ENCODE assay signal across 8 cellular contexts in the genomic region with DNA sequence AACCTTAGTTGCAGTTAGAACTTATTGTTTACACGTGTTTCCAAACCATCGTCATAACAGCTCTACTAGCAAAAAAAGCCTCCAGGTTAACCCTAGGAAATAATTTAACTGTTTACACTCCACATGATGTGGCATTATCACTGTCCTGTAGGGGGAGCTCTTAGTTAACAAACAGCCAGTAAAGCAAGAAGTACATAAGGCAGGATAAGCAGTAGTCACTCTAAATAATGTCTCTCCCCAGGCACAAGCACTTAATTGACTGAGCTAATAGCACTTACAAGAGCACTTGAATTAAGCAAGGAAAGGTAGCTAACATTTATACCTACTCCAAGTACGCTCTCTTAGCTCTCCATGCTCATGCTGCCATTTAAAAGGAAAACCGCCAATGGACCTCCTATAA.
A peak's percentile ranks its signal among the peaks of the same experiment; 100 is the strongest.
DNase-seq lines count a peak whose midpoint lies in the region; ATAC-seq, FAIRE-seq and TF ChIP-seq lines count a peak whose summit lies in the region.
"Not testable (repeated sequence)": the region's sequence is repeated elsewhere in the genome, so short reads cannot be mapped to it uniquely, and the experiment has no call there.

No MANE protein-coding gene starts in this region.

- not testable (repeated sequence) for H3K9me3 Mint-ChIP-seq in MCF 10A (ENCODE audit: unreplicated experiment)

- H3K4me1 Mint-ChIP-seq in MCF 10A (ENCODE audit: insufficient read depth, unreplicated experiment), result not testable (repeated sequence)

- not testable (repeated sequence) for H3K4me3 ChIP-seq in A549; GM06990 (replicated peaks; ENCODE audit: low read depth, low read length); PC-9; fibroblast of pulmonary artery (replicated peaks; ENCODE audit: low read depth, low read length); right lobe of liver; thoracic aorta

- BruUV-seq in PC-9 (replicated peaks; lab: Mats Ljungman, UMichigan); MCF 10A (replicated peaks; lab: Mats Ljungman, UMichigan): not testable (repeated sequence)

- not testable (repeated sequence) for H2AFZ ChIP-seq in PC-9

- not testable (repeated sequence) for H3K36me3 Mint-ChIP-seq in MCF 10A (ENCODE audit: insufficient read depth, unreplicated experiment)

- 29% methylated on average over 4 of the region's 4 CpGs for WGBS in A549 (ENCODE audit: missing lambda C conversion rate)
- 35% methylated on average over 4 of the region's 4 CpGs for WGBS in right lobe of liver (ENCODE audit: insufficient coverage, low coverage, low lambda C conversion rate, missing lambda C conversion rate)

- TF ChIP-seq EP300 in A549 (IDR thresholded peaks at IDR 0.05), result not testable (repeated sequence)

- intact Hi-C loops in PC-9 (cut with micrococcal nuclease; ENCODE audit: unreplicated experiment); right lobe of liver (cut with DNase I): not testable (repeated sequence)
- intact Hi-C loops in MCF 10A (cut with micrococcal nuclease), result loop anchor here (5.0 to 10.0 kb wide), 2 partner anchors 116 to 209 kb away; no protein-coding TSS in a partner anchor

- H3K4me3 Mint-ChIP-seq in MCF 10A (ENCODE audit: unreplicated experiment), result not testable (repeated sequence)

- ATAC-seq in A549, result peak in 1 of 2 experiments; percentile 48; a peak in 2 of 6 replicates
- ATAC-seq in right lobe of liver; thoracic aorta (ENCODE audit: insufficient number of reproducible peaks, low FRiP score, low read depth): not testable (repeated sequence)

- H3K36me3 ChIP-seq in GM06990 (ENCODE audit: control insufficient read depth, insufficient read depth, low read length); PC-9 (ENCODE audit: low read depth); right lobe of liver; thoracic aorta: not testable (repeated sequence)

- TF ChIP-seq CTCF in A549 (IDR thresholded peaks at IDR 0.05) (peak; percentile 44), GM06990 (IDR thresholded peaks at IDR 0.05; ENCODE audit: insufficient read depth, low read length, poor library complexity, severe bottlenecking) (peak; percentile 30), PC-9 (conservative IDR thresholded peaks at IDR 0.05) (peak; percentile 73), MCF 10A (IDR thresholded peaks at IDR 0.05; ENCODE audit: unreplicated experiment) (peak; percentile 45), fibroblast of pulmonary artery (IDR thresholded peaks at IDR 0.05; ENCODE audit: low read length, missing control alignments) (peak; percentile 14), right lobe of liver (IDR thresholded peaks at IDR 0.05) (peak in 3 of 4 donors; percentile 39 to 49 (median 47)), thoracic aorta (IDR thresholded peaks at IDR 0.05) (peak; percentile 28)

- POLR2A ChIA-PET in A549 (lab: Yijun Ruan, JAX); PC-9 (lab: Charles Lee; ENCODE audit: unreplicated experiment); MCF 10A (lab: Yijun Ruan, JAX): not testable (repeated sequence)

- not testable (repeated sequence) for DNase-seq in A549 (ENCODE audit: low read depth in 1 of 2, low spot score in 1 of 2); GM06990 (ENCODE audit: extremely low read depth, insufficient read length); PC-9; MCF 10A (ENCODE audit: unreplicated experiment); fibroblast of pulmonary artery (ENCODE audit: low read depth); right lobe of liver; thoracic aorta (ENCODE audit: low spot score)
- DNase-seq in HT-29 (ENCODE audit: low spot score), result peak; percentile 17

- H3F3A ChIP-seq in PC-9 (ENCODE audit: insufficient read depth, low read depth), result not testable (repeated sequence)

- CTCF ChIA-PET in A549 (lab: Yijun Ruan, JAX), result interaction anchor here (0.9 kb wide), 2 partner anchors 116 to 302 kb away, joined by 3 to 4 read pairs; no protein-coding TSS in a partner anchor
- CTCF ChIA-PET in PC-9 (lab: Charles Lee), result interaction anchor here (0.7 kb wide), 1 partner anchor 172 kb away, joined by 9 read pairs; no protein-coding TSS in a partner anchor
- CTCF ChIA-PET in MCF 10A (lab: Yijun Ruan, JAX), result interaction anchor here (0.6 to 0.8 kb wide), 3 partner anchors 173 to 693 kb away, joined by 3 read pairs; no protein-coding TSS in a partner anchor

- not testable (repeated sequence) for H3K4me2 ChIP-seq in A549, PC-9

- TF ChIP-seq POLR2A in A549 (IDR thresholded peaks at IDR 0.05; ENCODE audit: low read length); right lobe of liver (IDR thresholded peaks at IDR 0.05): not testable (repeated sequence)

- not testable (repeated sequence) for FAIRE-seq in A549 (lab: Jason Lieb, UNC)

- H3K9me2 ChIP-seq in PC-9 (ENCODE audit: insufficient read depth), result not testable (repeated sequence)

- not testable (repeated sequence) for H3K27me3 Mint-ChIP-seq in MCF 10A (ENCODE audit: insufficient read depth, unreplicated experiment)

- peak; percentile 31 to 33; a peak in 2 of 5 replicates for TF ChIP-seq RAD21 in A549 (conservative IDR thresholded peaks at IDR 0.05 in 1 of 2, IDR thresholded peaks at IDR 0.05 in 1 of 2)

- H3K9me3 ChIP-seq in A549; PC-9 (ENCODE audit: insufficient read depth, low read depth); right lobe of liver; thoracic aorta: not testable (repeated sequence)

- not testable (repeated sequence) for H4K20me1 ChIP-seq in PC-9 (ENCODE audit: insufficient read depth)

- not testable (repeated sequence) for H3K4me1 ChIP-seq in A549; PC-9 (replicated peaks; ENCODE audit: insufficient read depth); right lobe of liver; thoracic aorta (ENCODE audit: control insufficient read depth in 1 of 2, low read depth in 2 of 2)

- H3K79me2 ChIP-seq in PC-9 (ENCODE audit: low read depth), result not testable (repeated sequence)

- H3K27ac Mint-ChIP-seq in MCF 10A (ENCODE audit: low read depth, unreplicated experiment), result not testable (repeated sequence)

- not testable (repeated sequence) for H3K27me3 ChIP-seq in GM06990 (replicated peaks; ENCODE audit: control insufficient read depth, insufficient read depth, low read length); PC-9 (ENCODE audit: insufficient read depth, low read depth); right lobe of liver; thoracic aorta (replicated peaks; ENCODE audit: insufficient read depth)

- not testable (repeated sequence) for H3K27ac ChIP-seq in A549, PC-9, right lobe of liver, thoracic aorta

Comparison
In these comparisons a context has a peak if more than half of its experiments do, and no peak if none do; other contexts are left out.
1. CTCF ChIP-seq: peak in every context shown above with its lines; median percentile 73 in PC-9; 47 in right lobe of liver; 45 in MCF 10A; 44 in A549; 30 in GM06990; 28 in thoracic aorta; 14 in fibroblast of pulmonary artery.